ENCODE assay signal across 12 cellular contexts in the genomic region with DNA sequence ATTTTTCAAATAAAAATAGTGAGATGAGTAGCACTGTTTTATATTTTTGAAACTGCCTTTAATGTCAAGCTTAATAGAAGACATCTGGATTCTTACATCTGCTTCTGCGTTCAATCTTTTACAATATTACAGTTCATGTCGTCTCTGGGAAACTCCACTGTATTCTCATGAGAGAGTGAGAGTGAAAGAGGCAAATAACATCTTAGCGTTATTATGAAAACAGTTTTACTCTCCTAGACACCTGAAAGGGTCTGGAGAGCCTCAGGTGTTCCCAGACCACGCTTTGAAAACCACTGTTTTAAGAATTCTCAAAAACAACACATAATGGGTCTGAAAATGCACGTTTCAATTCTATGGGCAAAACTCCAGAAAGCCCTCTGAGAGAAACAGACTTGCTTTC.
DNase-seq lines count a peak whose midpoint lies in the region; ATAC-seq and TF ChIP-seq lines count a peak whose summit lies in the region.
"Had no signal": no experiment of that assay in that cellular context is flagged by ENCODE, and none has a peak within 500 bp of the region (broad histone marks: within the 10 kb centered on the region; RNA-seq: fewer than 3 reads in every experiment).

No MANE protein-coding gene starts in this region.

- peaks cover 12% of the 10 kb centered on the region for H3K4me1 Mint-ChIP-seq in glutamatergic neuron (ENCODE audit: low read depth, unreplicated experiment)
- H3K4me1 Mint-ChIP-seq in activated CD4-positive, alpha-beta memory T cell treated with anti-CD3 and anti-CD28 coated beads, Interleukin-2, amount 10 ng/mL, durations not matched to agents 7 days and 5 days: peaks cover 5% of the 10 kb centered on the region

- ATAC-seq in GM18909 (IDR thresholded peaks at IDR 0.05; ENCODE audit: poor library complexity, unreplicated experiment): peak; percentile 84
- peak; percentile 87 for ATAC-seq in HG02678 (IDR thresholded peaks at IDR 0.05; ENCODE audit: unreplicated experiment)
- ATAC-seq in left colon: no peak

- H3K27me3 ChIP-seq in KMS-11 (ENCODE audit: insufficient read depth, low read depth) (no peaks in the 10 kb centered on the region), ovary (no peaks in the 10 kb centered on the region)
- H3K27me3 ChIP-seq: SJSA1 had no signal

- no peaks in the 10 kb centered on the region for H3K36me3 ChIP-seq in KMS-11 (ENCODE audit: insufficient read depth)
- H3K36me3 ChIP-seq in ovary: no peaks in the 10 kb centered on the region
- H3K36me3 ChIP-seq: SJSA1 had no signal

- CTCF ChIA-PET in activated CD4-positive, alpha-beta memory T cell treated with anti-CD3 and anti-CD28 coated beads, Interleukin-2, amount 10 ng/mL, durations not matched to agents 7 days and 5 days (lab: Charles Lee): no interaction called here

- no peaks in the 10 kb centered on the region for H4K20me1 ChIP-seq in KMS-11 (ENCODE audit: insufficient read depth)

- H3K36me3 Mint-ChIP-seq in glutamatergic neuron (ENCODE audit: unreplicated experiment): no peaks in the 10 kb centered on the region
- H3K36me3 Mint-ChIP-seq in activated CD4-positive, alpha-beta memory T cell treated with anti-CD3 and anti-CD28 coated beads, Interleukin-2, amount 10 ng/mL, durations not matched to agents 7 days and 5 days (ENCODE audit: low read depth): no peaks in the 10 kb centered on the region
- H3K36me3 Mint-ChIP-seq: IgD-negative memory B cell had no signal

- no peak for TF ChIP-seq EP300 in ovary (IDR thresholded peaks at IDR 0.05)

- peak overlapping the region; percentile 31 for H3K4me2 ChIP-seq in KMS-11

- POLR2A ChIA-PET in activated CD4-positive, alpha-beta memory T cell treated with anti-CD3 and anti-CD28 coated beads, Interleukin-2, amount 10 ng/mL, durations not matched to agents 7 days and 5 days (lab: Charles Lee): no interaction called here

- no peaks in the 10 kb centered on the region for H3K79me2 ChIP-seq in KMS-11 (ENCODE audit: insufficient read depth, low read depth)

- no peak overlapping the region for H3K27ac Mint-ChIP-seq in glutamatergic neuron (ENCODE audit: unreplicated experiment)
- H3K27ac Mint-ChIP-seq in activated CD4-positive, alpha-beta memory T cell treated with anti-CD3 and anti-CD28 coated beads, Interleukin-2, amount 10 ng/mL, durations not matched to agents 7 days and 5 days: no peak overlapping the region
- H3K27ac Mint-ChIP-seq: IgD-negative memory B cell had no signal

- DNase-seq in ovary (no peak), glutamatergic neuron (no peak), DMS53 (lab: John Stamatoyannopoulos, UW) (no peak), left colon (no peak)
- DNase-seq in activated CD4-positive, alpha-beta memory T cell treated with anti-CD3 and anti-CD28 coated beads, Interleukin-2, amount 10 ng/mL, durations not matched to agents 7 days and 5 days: no peak
- DNase-seq: activated effector memory CD4-positive, alpha-beta T cell treated with Interleukin-2 at 50 U/mL for 16 hours; stimulated activated CD8-positive, alpha-beta memory T cell treated with anti-CD3 and anti-CD28 coated beads, Interleukin-4, amount 100 ng/mL, for 48 hours had no signal

- 5 to 10% (median 7%) methylated on average over 5 of the region's 5 CpGs for WGBS in ovary, 3 donors

- no peak overlapping the region for H3K4me3 ChIP-seq in KMS-11 (IDR thresholded peaks at IDR 0.05; ENCODE audit: insufficient read depth, low read depth, low read length)
- no peak overlapping the region for H3K4me3 ChIP-seq in ovary
- H3K4me3 ChIP-seq: SJSA1 had no signal

- H3K9me3 Mint-ChIP-seq in glutamatergic neuron (ENCODE audit: unreplicated experiment): no peaks in the 10 kb centered on the region
- no peaks in the 10 kb centered on the region for H3K9me3 Mint-ChIP-seq in activated CD4-positive, alpha-beta memory T cell treated with anti-CD3 and anti-CD28 coated beads, Interleukin-2, amount 10 ng/mL, durations not matched to agents 7 days and 5 days
- H3K9me3 Mint-ChIP-seq: IgD-negative memory B cell had no signal

- H2AFZ ChIP-seq in KMS-11 (ENCODE audit: low read depth): no peak overlapping the region

- H3K27ac ChIP-seq in KMS-11 (no peak overlapping the region; the same call in 1 of the 2 replicates), ovary (peak overlapping the region; percentile 21 to 59)

- no peaks in the 10 kb centered on the region for H3K9me3 ChIP-seq in ovary
- H3K9me3 ChIP-seq: SJSA1 had no signal

- H3K27me3 Mint-ChIP-seq in glutamatergic neuron (ENCODE audit: unreplicated experiment): no peaks in the 10 kb centered on the region
- no peaks in the 10 kb centered on the region for H3K27me3 Mint-ChIP-seq in activated CD4-positive, alpha-beta memory T cell treated with anti-CD3 and anti-CD28 coated beads, Interleukin-2, amount 10 ng/mL, durations not matched to agents 7 days and 5 days
- H3K27me3 Mint-ChIP-seq: IgD-negative memory B cell had no signal

- TF ChIP-seq POLR2A in ovary (IDR thresholded peaks at IDR 0.05): no peak

- H3K4me3 Mint-ChIP-seq in glutamatergic neuron (ENCODE audit: unreplicated experiment): no peak overlapping the region
- H3K4me3 Mint-ChIP-seq in activated CD4-positive, alpha-beta memory T cell treated with anti-CD3 and anti-CD28 coated beads, Interleukin-2, amount 10 ng/mL, durations not matched to agents 7 days and 5 days: no peak overlapping the region
- H3K4me3 Mint-ChIP-seq: IgD-negative memory B cell had no signal

- intact Hi-C loops in ovary (cut with DNase I): no loop called here
- intact Hi-C loops in left colon (cut with DNase I, micrococcal nuclease): no loop called here

- H3K9ac ChIP-seq in KMS-11: no peak overlapping the region

- peaks cover 35% of the 10 kb centered on the region for H3K4me1 ChIP-seq in KMS-11 (ENCODE audit: low read depth, poor library complexity, severe bottlenecking)
- peaks cover 4% of the 10 kb centered on the region for H3K4me1 ChIP-seq in ovary (ENCODE audit: insufficient read depth)

- TF ChIP-seq CTCF in KMS-11 (conservative IDR thresholded peaks at IDR 0.05; ENCODE audit: low read depth, low read length): no peak
- TF ChIP-seq CTCF in ovary (IDR thresholded peaks at IDR 0.05): no peak
- TF ChIP-seq CTCF in glutamatergic neuron (IDR thresholded peaks at IDR 0.05; ENCODE audit: partially characterized antibody, unreplicated experiment): no peak
